Comparison of ENCODE assay signal across 29 cellular contexts in genomic region chr3:185540705-185541104, GRCh38. TPM values are rescaled to one million over a fixed set of nuclear protein-coding genes. Genes with fewer than 3 reads are reported as not detected.
"Had no signal": no experiment of that assay in that cellular context is flagged by ENCODE, and none has a peak within 500 bp of the region (broad histone marks: within the 10 kb centered on the region; RNA-seq: fewer than 3 reads in every experiment).

No MANE protein-coding gene starts in this region.

- H3K9me3 Mint-ChIP-seq: activated CD4-positive, alpha-beta memory T cell treated with anti-CD3 and anti-CD28 coated beads, Interleukin-2, amount 10 ng/mL, durations not matched to agents 7 days and 5 days; activated CD4-positive, alpha-beta T cell treated with anti-CD3 and anti-CD28 coated beads, Interleukin-2, amount 10 ng/mL, durations not matched to agents 7 days and 5 days; activated T-cell treated with anti-CD3 and anti-CD28 coated beads, Interleukin-2, amount 50 U/mL, for 4 hours; activated T-helper 17 cell treated with anti-CD3 and anti-CD28 coated beads, Interleukin-2, amount 50 U/mL, for 72 hours had no signal

- H3K4me3 Mint-ChIP-seq: activated CD4-positive, alpha-beta memory T cell treated with anti-CD3 and anti-CD28 coated beads, Interleukin-2, amount 10 ng/mL, durations not matched to agents 7 days and 5 days; activated CD4-positive, alpha-beta T cell treated with anti-CD3 and anti-CD28 coated beads, Interleukin-2, amount 10 ng/mL, durations not matched to agents 7 days and 5 days; activated naive CD8-positive, alpha-beta T cell; activated T-cell treated with anti-CD3 and anti-CD28 coated beads, Interleukin-2, amount 50 U/mL, for 4 hours; activated T-helper 17 cell treated with anti-CD3 and anti-CD28 coated beads, Interleukin-2, amount 50 U/mL, for 72 hours had no signal

- H3K27me3 ChIP-seq: brain microvascular endothelial cell, esophagus squamous epithelium, heart left ventricle had no signal

- H3K27me3 Mint-ChIP-seq: activated CD4-positive, alpha-beta memory T cell treated with anti-CD3 and anti-CD28 coated beads, Interleukin-2, amount 10 ng/mL, durations not matched to agents 7 days and 5 days; activated naive CD8-positive, alpha-beta T cell; activated T-helper 17 cell treated with anti-CD3 and anti-CD28 coated beads, Interleukin-2, amount 50 U/mL, for 72 hours had no signal

- H3K4me3 ChIP-seq: esophagus squamous epithelium, heart left ventricle had no signal

- H3K36me3 ChIP-seq: brain microvascular endothelial cell, esophagus squamous epithelium, heart left ventricle had no signal

- DNase-seq: activated CD4-positive, alpha-beta memory T cell treated with anti-CD3 and anti-CD28 coated beads, Interleukin-2, amount 10 ng/mL, durations not matched to agents 7 days and 5 days; activated CD4-positive, alpha-beta T cell treated with anti-CD3 and anti-CD28 coated beads for 1 hour; activated CD4-positive, alpha-beta T cell treated with anti-CD3 and anti-CD28 coated beads for 4 hours; activated CD4-positive, alpha-beta T cell treated with anti-CD3 and anti-CD28 coated beads, Interleukin-2, amount 10 ng/mL, durations not matched to agents 7 days and 5 days; activated CD4-positive, alpha-beta T cell treated with anti-CD3 and anti-CD28 coated beads, Interleukin-2, amount 50 U/mL, for 4 hours; activated CD8-positive, alpha-beta memory T cell treated with anti-CD3 and anti-CD28 coated beads, Interleukin-2, amount 50 U/mL, for 48 hours; activated effector memory CD4-positive, alpha-beta T cell treated with Interleukin-2 at 50 U/mL for 16 hours; activated gamma-delta T cell treated with Interleukin-2 at 50 U/mL for 16 hours; activated naive CD4-positive, alpha-beta T cell treated with anti-CD3 and anti-CD28 coated beads, Interleukin-2, amount 50 U/mL, for 16 hours; activated naive CD4-positive, alpha-beta T cell treated with Interleukin-2 at 50 U/mL for 16 hours; activated T-cell treated with anti-CD3 and anti-CD28 coated beads, Interleukin-2, amount 50 U/mL, for 4 hours; amniotic stem cell; anterior cingulate cortex; brain microvascular endothelial cell; caudate nucleus; cortex of kidney; dermis blood vessel endothelial cell; effector CD4-positive, alpha-beta T cell; esophagus squamous epithelium; foreskin fibroblast; glutamatergic neuron; heart left ventricle; T-helper 2 cell had no signal

- ATAC-seq: activated T-cell treated with anti-CD3 and anti-CD28 coated beads, Interleukin-2, amount 50 U/mL, for 4 hours; activated T-helper 17 cell treated with anti-CD3 and anti-CD28 coated beads, Interleukin-2, amount 50 U/mL, for 72 hours; heart left ventricle had no signal

- H3K27ac Mint-ChIP-seq: activated CD4-positive, alpha-beta memory T cell treated with anti-CD3 and anti-CD28 coated beads, Interleukin-2, amount 10 ng/mL, durations not matched to agents 7 days and 5 days; activated naive CD8-positive, alpha-beta T cell; activated T-helper 17 cell treated with anti-CD3 and anti-CD28 coated beads, Interleukin-2, amount 50 U/mL, for 72 hours had no signal

- H3K27ac ChIP-seq: brain microvascular endothelial cell, epithelial cell of prostate, esophagus squamous epithelium, heart left ventricle had no signal

- H3K9me3 ChIP-seq: esophagus squamous epithelium, heart left ventricle had no signal

RNA-seq across cellular contexts. Expression of gene LIPH, which starts 11.7 kb away (rescaled TPM):
- total RNA-seq: activated CD4-positive, alpha-beta memory T cell treated with anti-CD3 and anti-CD28 coated beads, Interleukin-2, amount 10 ng/mL, durations not matched to agents 7 days and 5 days; activated CD4-positive, alpha-beta T cell treated with anti-CD3 and anti-CD28 coated beads, Interleukin-2, amount 10 ng/mL, durations not matched to agents 7 days and 5 days; dermis blood vessel endothelial cell; endothelial cell of umbilical vein; frontal cortex; T-helper 1 cell treated with Interleukin-12 subunit alpha and Interleukin-12 subunit beta and Interleukin-4 antibody, amounts not matched to agents 30 ng/mL and 1 ng/mL, for 36 hours had no signal
- polyA plus RNA-seq: endothelial cell of umbilical vein had no signal
